ENCODE assay signal across 17 cellular contexts in genomic region chr3:22885574-22886348, GRCh38.
A peak's percentile ranks its signal among the peaks of the same experiment; 100 is the strongest.
DNase-seq lines count a peak whose midpoint lies in the region; ATAC-seq and TF ChIP-seq lines count a peak whose summit lies in the region.
"Had no signal": no experiment of that assay in that cellular context is flagged by ENCODE, and none has a peak within 500 bp of the region (broad histone marks: within the 10 kb centered on the region; RNA-seq: fewer than 3 reads in every experiment).

No MANE protein-coding gene starts in this region.

- no peaks in the 10 kb centered on the region for H3K36me3 ChIP-seq in left ventricle myocardium inferior
- no peaks in the 10 kb centered on the region for H3K36me3 ChIP-seq in thoracic aorta
- H3K36me3 ChIP-seq: BLaER1 had no signal

- ATAC-seq in Right ventricle myocardium superior (ENCODE audit: poor library complexity), result peak; percentile 41
- ATAC-seq in left lobe of liver, result peak; percentile 34
- peak; percentile 82 for ATAC-seq in sciatic nerve
- ATAC-seq in thoracic aorta (ENCODE audit: insufficient number of reproducible peaks, low FRiP score, low read depth), result no peak
- ATAC-seq in HG03520 (IDR thresholded peaks at IDR 0.05; ENCODE audit: unreplicated experiment), result no peak
- ATAC-seq: HepG2 had no signal

- H3K27ac ChIP-seq in left ventricle myocardium inferior (replicated peaks), result no peak overlapping the region
- H3K27ac ChIP-seq in thoracic aorta, result no peak overlapping the region
- H3K27ac ChIP-seq: BLaER1 had no signal

- H3K9me3 ChIP-seq in left ventricle myocardium inferior (replicated peaks) (no peaks in the 10 kb centered on the region), thoracic aorta (no peaks in the 10 kb centered on the region)
- H3K9me3 ChIP-seq: BLaER1, Caco-2 had no signal

- no peak for DNase-seq in Right ventricle myocardium superior
- no peak for DNase-seq in left ventricle myocardium inferior
- no peak for DNase-seq in left lobe of liver (ENCODE audit: low spot score)
- DNase-seq in sciatic nerve (ENCODE audit: low spot score), result no peak
- DNase-seq in thoracic aorta (ENCODE audit: low spot score), result no peak
- DNase-seq in NCI-H1048 (lab: John Stamatoyannopoulos, UW), result no peak
- no peak for DNase-seq in NCI-H1417 treated with DMSO at 0.1 percent for 48 hours (lab: John Stamatoyannopoulos, UW)
- DNase-seq: 8988T; AML-193; Caco-2; CD8-positive, alpha-beta memory T cell; DMS53; GF-D8; HCEC 1CT had no signal

- H3K4me3 ChIP-seq in left ventricle myocardium inferior (no peak overlapping the region), thoracic aorta (peak overlapping the region; percentile 7)
- H3K4me3 ChIP-seq: BLaER1 had no signal

- no peaks in the 10 kb centered on the region for H3K27me3 ChIP-seq in left ventricle myocardium inferior (ENCODE audit: low read depth)
- H3K27me3 ChIP-seq in thoracic aorta (replicated peaks; ENCODE audit: insufficient read depth), result no peaks in the 10 kb centered on the region
- H3K27me3 ChIP-seq: BLaER1 had no signal

- no peak for TF ChIP-seq CTCF in left ventricle myocardium inferior (IDR thresholded peaks at IDR 0.05; ENCODE audit: borderline replicate concordance)
- TF ChIP-seq CTCF in thoracic aorta (IDR thresholded peaks at IDR 0.05), result no peak

- intact Hi-C loops in Right ventricle myocardium superior (cut with DNase I) (no loop called here), left ventricle myocardium inferior (cut with micrococcal nuclease) (no loop called here), sciatic nerve (cut with DNase I) (no loop called here)

- H3K4me1 ChIP-seq in left ventricle myocardium inferior (peaks cover 7% of the 10 kb centered on the region), thoracic aorta (ENCODE audit: control insufficient read depth in 1 of 2, low read depth in 2 of 2) (peaks cover 3 to 5% of the 10 kb centered on the region in 2 donors)
- H3K4me1 ChIP-seq: BLaER1, Caco-2 had no signal

Comparison
In these comparisons a context has a peak if more than half of its experiments do, and no peak if none do; other contexts are left out.
1. ATAC-seq: peak in Right ventricle myocardium superior (single experiment), left lobe of liver (single experiment) and sciatic nerve (single experiment); none in thoracic aorta (single experiment) and HG03520 (single experiment).